ENCODE assay signal across 10 cellular contexts in genomic region chr21:14454642-14455009, GRCh38.
DNase-seq lines count a peak whose midpoint lies in the region; ATAC-seq, FAIRE-seq and TF ChIP-seq lines count a peak whose summit lies in the region.
"Had no signal": no experiment of that assay in that cellular context is flagged by ENCODE, and none has a peak within 500 bp of the region (broad histone marks: within the 10 kb centered on the region; RNA-seq: fewer than 3 reads in every experiment).

No MANE protein-coding gene starts in this region.

- no peaks in the 10 kb centered on the region for H4K20me1 ChIP-seq in GM12878 (ENCODE audit: control insufficient read depth, insufficient read depth)

- no peaks in the 10 kb centered on the region for H3K27me3 Mint-ChIP-seq in CD4-positive, alpha-beta memory T cell

- no peaks in the 10 kb centered on the region for H3K36me3 ChIP-seq in GM12878 (ENCODE audit: control insufficient read depth in 2 of 2, insufficient read depth in 2 of 2, low read length in 1 of 2)
- no peaks in the 10 kb centered on the region for H3K36me3 ChIP-seq in CD4-positive, alpha-beta memory T cell (ENCODE audit: insufficient read depth, low read length)

- no TSS peak for BruUV-seq in GM12878 (replicated peaks; lab: Mats Ljungman, UMichigan)

- intact Hi-C loops in GM12878 (cut with micrococcal nuclease; ENCODE audit: unreplicated experiment), result loop anchor here (1.0 to 5.0 kb wide), 6 partner anchors 26 to 421 kb away; no protein-coding TSS in a partner anchor
- intact Hi-C loops in cardiac septum (cut with DNase I), result no loop called here
- intact Hi-C loops in CD4-positive, alpha-beta memory T cell (cut with micrococcal nuclease), result loop anchor here (5.0 kb wide), 1 partner anchor 283 kb away; no protein-coding TSS in a partner anchor

- no peak for TF ChIP-seq CTCF in GM12878 (IDR thresholded peaks at IDR 0.05 in 2 of 3, conservative IDR thresholded peaks at IDR 0.05 in 1 of 3; ENCODE audit: control insufficient read depth in 2 of 3, extremely low read depth in 1 of 3, insufficient read depth in 1 of 3, low read depth in 3 of 3, low read length in 3 of 3)

- H3K9me3 Mint-ChIP-seq in CD4-positive, alpha-beta memory T cell, result no peaks in the 10 kb centered on the region

- H3K4me1 Mint-ChIP-seq in CD4-positive, alpha-beta memory T cell, result peaks cover 20 to 30% (median 24%) of the 10 kb centered on the region in 4 donors

- POLR2A ChIA-PET in GM12878 (lab: Charles Lee), result interaction anchor here (1.0 to 2.0 kb wide), 3 partner anchors 70 to 104 kb away, joined by 4 to 5 read pairs (median 5); no protein-coding TSS in a partner anchor
- POLR2A ChIA-PET in CD4-positive, alpha-beta memory T cell (lab: Charles Lee; ENCODE audit: partially characterized antibody), result no interaction called here

- peak overlapping the region in 2 of 7 donors; percentile 5 to 22 for H3K27ac Mint-ChIP-seq in CD4-positive, alpha-beta memory T cell

- H2AFZ ChIP-seq in GM12878 (ENCODE audit: control insufficient read depth, low read depth, low read length), result peak overlapping the region; percentile 54

- TF ChIP-seq EP300 in GM12878 (IDR thresholded peaks at IDR 0.05; ENCODE audit: borderline replicate concordance in 1 of 2, control insufficient read depth in 1 of 2, low read depth in 2 of 2, low read length in 2 of 2), result peak in 1 of 2 experiments; percentile 35; a peak in 2 of 4 replicates

- peak; percentile 91 for FAIRE-seq in GM12878 (lab: Jason Lieb, UNC)

- TF ChIP-seq RAD21 in GM12878 (IDR thresholded peaks at IDR 0.05; ENCODE audit: insufficient read depth, low read depth, low read length), result no peak

- H3K79me2 ChIP-seq in GM12878 (ENCODE audit: control insufficient read depth, insufficient read depth, low read length), result no peaks in the 10 kb centered on the region; the same call in 1 of the 2 replicates

- H3K27me3 ChIP-seq in GM12878 (replicated peaks in 1 of 2; ENCODE audit: control insufficient read depth in 2 of 2, insufficient read depth in 2 of 2, low read length in 1 of 2), result no peaks in the 10 kb centered on the region
- H3K27me3 ChIP-seq in CD4-positive, alpha-beta memory T cell (ENCODE audit: insufficient read depth, low read length), result no peaks in the 10 kb centered on the region

- SMC1A ChIA-PET in GM12878 (lab: Charles Lee; ENCODE audit: uncharacterized antibody, unreplicated experiment), result interaction anchor here (0.8 to 7.6 kb wide), 26 partner anchors 10 to 425 kb away, joined by 3 to 100 read pairs (median 13); partner anchors contain the start of gene HSPA13

- RAD21 ChIA-PET in GM12878 (lab: Charles Lee; ENCODE audit: unreplicated experiment), result interaction anchor here (1.2 to 5.8 kb wide), 19 partner anchors 12 to 425 kb away, joined by 3 to 84 read pairs (median 9); partner anchors contain the start of gene SAMSN1

- DNase-seq in GM12878 (ENCODE audit: low read depth, low spot score), result peak; percentile 69
- no peak for DNase-seq in cardiac septum (ENCODE audit: low spot score)
- no peak for DNase-seq in CD4-positive, alpha-beta memory T cell
- no peak for DNase-seq in substantia nigra (lab: John Stamatoyannopoulos, UW)
- no peak for DNase-seq in OCI-M1 (lab: John Stamatoyannopoulos, UW)
- DNase-seq: activated CD4-positive, alpha-beta T cell treated with anti-CD3 and anti-CD28 coated beads, Interleukin-2, amount 50 U/mL, for 48 hours had no signal

- H3K27ac ChIP-seq in GM12878 (ENCODE audit: control insufficient read depth, insufficient read depth) (peak overlapping the region; percentile 96), substantia nigra (ENCODE audit: low read depth, low read length, poor library complexity, severe bottlenecking) (no peak overlapping the region)
- no peak overlapping the region for H3K27ac ChIP-seq in CD4-positive, alpha-beta memory T cell (ENCODE audit: low read depth, low read length)

- 0 out of 2 replicates have a peak, but pooled peaks have one; percentile 20 for TF ChIP-seq POLR2A in GM12878 (IDR thresholded peaks at IDR 0.05; ENCODE audit: low read depth, low read length)

- peak overlapping the region; percentile 78 for H3K9ac ChIP-seq in GM12878 (ENCODE audit: control insufficient read depth, insufficient read depth, low read length)

- in situ Hi-C loops in GM12878 (cut with MboI), result loop anchor here (5.0 kb wide), 1 partner anchor 78 kb away; no protein-coding TSS in a partner anchor

- no peaks in the 10 kb centered on the region for H3K36me3 Mint-ChIP-seq in CD4-positive, alpha-beta memory T cell

- CTCF ChIA-PET in GM12878 (lab: Yijun Ruan, JAX), result interaction anchor here (1.2 to 6.4 kb wide), 12 partner anchors 23 to 410 kb away, joined by 3 to 46 read pairs (median 4); no protein-coding TSS in a partner anchor
- CTCF ChIA-PET in CD4-positive, alpha-beta memory T cell (lab: Charles Lee; ENCODE audit: partially characterized antibody), result no interaction called here

- 0 out of 2 replicates have a peak overlapping the region, but pooled peaks have one; percentile 13 for H3K4me3 ChIP-seq in GM12878
- H3K4me3 ChIP-seq in CD4-positive, alpha-beta memory T cell (ENCODE audit: low read length in 2 of 2), result no peak overlapping the region

- ATAC-seq in GM18517 (IDR thresholded peaks at IDR 0.05; ENCODE audit: unreplicated experiment), result peak; percentile 82
- peak; percentile 75 for ATAC-seq in GM21381 (IDR thresholded peaks at IDR 0.05; ENCODE audit: unreplicated experiment)
- peak; percentile 66 for ATAC-seq in HG03103 (IDR thresholded peaks at IDR 0.05; ENCODE audit: low read depth, unreplicated experiment)
- peak; percentile 82 for ATAC-seq in GM12878
- ATAC-seq: Panc1 had no signal

- H3K4me1 ChIP-seq in GM12878 (ENCODE audit: control insufficient read depth, insufficient read depth, low read length), result peaks cover 34% of the 10 kb centered on the region
- peaks cover 21% of the 10 kb centered on the region for H3K4me1 ChIP-seq in CD4-positive, alpha-beta memory T cell (ENCODE audit: insufficient read depth, low read length)

- H3K9me3 ChIP-seq in GM12878 (replicated peaks; ENCODE audit: control insufficient read depth, insufficient read depth, low read length), result no peaks in the 10 kb centered on the region; the same call in 1 of the 3 replicates
- no peaks in the 10 kb centered on the region for H3K9me3 ChIP-seq in CD4-positive, alpha-beta memory T cell (ENCODE audit: control insufficient read depth in 1 of 2, low read length in 2 of 2)

- peak overlapping the region in 2 of 8 donors; percentile 13 to 42 for H3K4me3 Mint-ChIP-seq in CD4-positive, alpha-beta memory T cell

- peak overlapping the region; percentile 52 for H3K4me2 ChIP-seq in GM12878 (ENCODE audit: control insufficient read depth, insufficient read depth)

- WGBS in GM12878 (ENCODE audit: insufficient coverage, insufficient replicate concordance, low lambda C conversion rate, missing lambda C conversion rate), result 0% methylated on average over 2 of the region's 2 CpGs

TF ChIP-seq in GM12878, 131 proteins besides CTCF, POLR2A, EP300 and RAD21 (continues in another document):
- TF ChIP-seq ZNF217 (IDR thresholded peaks at IDR 0.05) (peak; percentile 66; the same call in 1 of the 2 replicates), IRF4 (IDR thresholded peaks at IDR 0.05; ENCODE audit: low read depth, low read length) (peak; percentile 75), ZNF687 (IDR thresholded peaks at IDR 0.05) (peak; percentile 56), SREBF2 (IDR thresholded peaks at IDR 0.05; ENCODE audit: low read length) (no peak), SKIL (IDR thresholded peaks at IDR 0.05; ENCODE audit: low read depth, poor library complexity, severe bottlenecking) (peak; percentile 47), BCL11A (IDR thresholded peaks at IDR 0.05; ENCODE audit: low read depth, low read length) (peak; percentile 61; the same call in 1 of the 2 replicates), PML (IDR thresholded peaks at IDR 0.05; ENCODE audit: low read length) (peak; percentile 24; the same call in 1 of the 2 replicates)
